15 cellular contexts compared by ENCODE assay signal in genomic region chr4:146347822-146348221, GRCh38.
"Had no signal": no experiment of that assay in that cellular context is flagged by ENCODE, and none has a peak within 500 bp of the region (broad histone marks: within the 10 kb centered on the region; RNA-seq: fewer than 3 reads in every experiment).

No MANE protein-coding gene starts in this region.

- H3K27ac ChIP-seq: epithelial cell of prostate, esophagus muscularis mucosa, gastrocnemius medialis, pancreas had no signal

- DNase-seq: effector memory CD8-positive, alpha-beta T cell; gastrocnemius medialis; islet precursor cell; mammary epithelial cell; naive thymus-derived CD8-positive, alpha-beta T cell; nucleus accumbens; pancreas; right cardiac atrium; stimulated activated CD4-positive, alpha-beta T cell treated with anti-CD3 and anti-CD28 coated beads, Interleukin-2, amount 100 ng/mL, for 48 hours; stimulated activated naive CD4-positive, alpha-beta T cell treated with Interleukin-2 at 50 U/mL for 16 hours; trophoblast cell had no signal

- H3K4me3 ChIP-seq: esophagus muscularis mucosa, gastrocnemius medialis, pancreas, smooth muscle cell had no signal

- H3K27me3 ChIP-seq: esophagus muscularis mucosa, gastrocnemius medialis, pancreas had no signal

- ATAC-seq: effector memory CD8-positive, alpha-beta T cell; gastrocnemius medialis; left lobe of liver; naive thymus-derived CD8-positive, alpha-beta T cell; pancreas; right cardiac atrium had no signal

- FAIRE-seq: pancreas had no signal

- H3K9me3 ChIP-seq: esophagus muscularis mucosa, gastrocnemius medialis, pancreas had no signal

- H3K36me3 ChIP-seq: esophagus muscularis mucosa, gastrocnemius medialis, pancreas had no signal

- H3K4me1 ChIP-seq: esophagus muscularis mucosa, gastrocnemius medialis, pancreas had no signal

- H3K4me2 ChIP-seq: smooth muscle cell had no signal
